Comparison of ENCODE assay signal across 1 cellular context in the genomic region with DNA sequence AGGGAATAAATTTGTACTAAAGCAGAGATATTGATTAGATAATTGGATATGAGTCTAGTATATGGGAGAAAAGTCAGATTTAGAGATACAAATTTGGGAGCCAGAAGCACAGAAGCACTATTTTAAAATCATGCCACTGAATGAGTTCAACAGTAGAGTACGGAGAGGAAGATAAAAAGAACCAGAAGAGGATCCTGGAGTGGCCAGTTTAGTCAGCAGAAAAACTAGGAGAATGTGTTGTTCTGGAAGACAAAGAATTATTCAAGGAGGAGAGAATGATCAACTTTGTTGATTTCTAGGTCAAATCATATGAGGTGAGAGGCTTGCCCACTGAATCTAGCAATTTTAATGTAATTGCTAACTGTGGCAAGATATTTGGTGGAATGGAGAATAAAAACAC.
TF ChIP-seq lines count a peak whose summit lies in the region.

No MANE protein-coding gene starts in this region.

TF ChIP-seq in GM12878, 131 proteins besides CTCF, POLR2A, EP300 and RAD21:
- no peak for TF ChIP-seq HDAC6 (IDR thresholded peaks at IDR 0.05; ENCODE audit: unreplicated experiment)
- TF ChIP-seq CBX5 (IDR thresholded peaks at IDR 0.05; ENCODE audit: low read depth), result no peak
- no peak for TF ChIP-seq NR2C2 (IDR thresholded peaks at IDR 0.05; ENCODE audit: borderline replicate concordance, control insufficient read depth, insufficient read length, low read depth)
- TF ChIP-seq FOXM1 (IDR thresholded peaks at IDR 0.05; ENCODE audit: low read depth, low read length), result no peak
- no peak for TF ChIP-seq NRF1 (conservative IDR thresholded peaks at IDR 0.05; ENCODE audit: low read depth, low read length)
- TF ChIP-seq, protein P1, sequence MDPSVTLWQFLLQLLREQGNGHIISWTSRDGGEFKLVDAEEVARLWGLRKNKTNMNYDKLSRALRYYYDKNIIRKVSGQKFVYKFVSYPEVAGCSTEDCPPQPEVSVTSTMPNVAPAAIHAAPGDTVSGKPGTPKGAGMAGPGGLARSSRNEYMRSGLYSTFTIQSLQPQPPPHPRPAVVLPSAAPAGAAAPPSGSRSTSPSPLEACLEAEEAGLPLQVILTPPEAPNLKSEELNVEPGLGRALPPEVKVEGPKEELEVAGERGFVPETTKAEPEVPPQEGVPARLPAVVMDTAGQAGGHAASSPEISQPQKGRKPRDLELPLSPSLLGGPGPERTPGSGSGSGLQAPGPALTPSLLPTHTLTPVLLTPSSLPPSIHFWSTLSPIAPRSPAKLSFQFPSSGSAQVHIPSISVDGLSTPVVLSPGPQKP (IDR thresholded peaks at IDR 0.05; ENCODE audit: low read depth, low read length), result no peak
- TF ChIP-seq SUPT20H (IDR thresholded peaks at IDR 0.05; ENCODE audit: borderline replicate concordance, control insufficient read depth, low read depth, low read length), result no peak
- no peak for TF ChIP-seq HCFC1 (IDR thresholded peaks at IDR 0.05; ENCODE audit: low read length)
- TF ChIP-seq GABPA (IDR thresholded peaks at IDR 0.05; ENCODE audit: low read depth), result no peak
- TF ChIP-seq, protein P2, sequence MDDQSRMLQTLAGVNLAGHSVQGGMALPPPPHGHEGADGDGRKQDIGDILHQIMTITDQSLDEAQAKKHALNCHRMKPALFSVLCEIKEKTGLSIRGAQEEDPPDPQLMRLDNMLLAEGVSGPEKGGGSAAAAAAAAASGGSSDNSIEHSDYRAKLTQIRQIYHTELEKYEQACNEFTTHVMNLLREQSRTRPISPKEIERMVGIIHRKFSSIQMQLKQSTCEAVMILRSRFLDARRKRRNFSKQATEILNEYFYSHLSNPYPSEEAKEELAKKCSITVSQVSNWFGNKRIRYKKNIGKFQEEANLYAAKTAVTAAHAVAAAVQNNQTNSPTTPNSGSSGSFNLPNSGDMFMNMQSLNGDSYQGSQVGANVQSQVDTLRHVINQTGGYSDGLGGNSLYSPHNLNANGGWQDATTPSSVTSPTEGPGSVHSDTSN (IDR thresholded peaks at IDR 0.05; ENCODE audit: insufficient replicate concordance, low read depth, low read length), result no peak
- no peak for TF ChIP-seq JUND (IDR thresholded peaks at IDR 0.05; ENCODE audit: low read depth, low read length)
